10 cellular contexts compared by ENCODE assay signal in the genomic region with DNA sequence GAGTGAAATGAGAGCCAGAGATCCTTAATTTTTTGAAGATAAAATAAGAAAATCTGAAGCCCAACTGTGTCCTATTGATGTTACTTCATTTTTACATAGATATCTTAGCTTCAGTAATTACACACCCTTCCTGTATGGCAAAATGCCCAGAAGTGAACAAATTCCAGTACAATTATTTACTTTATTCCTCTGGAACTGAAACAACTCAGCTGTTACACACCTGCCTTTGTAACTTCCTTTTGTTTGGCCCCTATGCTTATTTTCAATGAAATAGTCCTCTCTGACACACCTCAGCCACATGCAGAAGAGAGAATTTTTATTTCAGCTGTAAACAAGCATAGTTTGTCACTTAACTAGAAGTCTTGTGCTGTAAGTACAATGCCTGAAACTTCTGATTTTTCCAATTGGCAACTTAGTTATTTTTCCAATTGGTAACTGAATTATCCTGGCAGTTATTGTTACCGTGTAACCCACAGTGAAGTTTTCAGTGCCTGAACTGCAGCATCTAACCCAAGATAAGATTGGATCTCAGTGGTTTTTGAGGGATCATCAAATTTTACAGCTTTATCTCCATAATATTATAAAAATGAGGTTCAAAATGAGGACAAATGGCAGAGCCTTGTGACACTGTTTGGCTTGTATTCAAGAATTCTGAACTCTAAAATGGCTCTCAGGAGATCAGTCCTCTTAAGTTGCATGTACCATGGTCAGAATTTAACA.
DNase-seq lines count a peak whose midpoint lies in the region; ATAC-seq, FAIRE-seq and TF ChIP-seq lines count a peak whose summit lies in the region.
"Had no signal": no experiment of that assay in that cellular context is flagged by ENCODE, and none has a peak within 500 bp of the region (broad histone marks: within the 10 kb centered on the region; RNA-seq: fewer than 3 reads in every experiment).

No MANE protein-coding gene starts in this region.

- no peaks in the 10 kb centered on the region for H3K27me3 ChIP-seq in prostate gland (replicated peaks; ENCODE audit: insufficient read depth)
- H3K27me3 ChIP-seq in HAP-1 (ENCODE audit: low read depth) = no peaks in the 10 kb centered on the region
- H3K27me3 ChIP-seq in H7 (ENCODE audit: control insufficient read depth, insufficient read depth, low read length) = no peaks in the 10 kb centered on the region
- H3K27me3 ChIP-seq: adrenal gland had no signal

- in situ Hi-C loops in HAP-1 (cut with MboI; ENCODE audit: low sequenced_read_pairs) = no loop called here

- TF ChIP-seq POLR2A in H54 (IDR thresholded peaks at IDR 0.05; ENCODE audit: low read depth, low read length) (no peak), prostate gland (IDR thresholded peaks at IDR 0.05) (no peak)

- FAIRE-seq in H54 (lab: Jason Lieb, UNC) = peak; percentile 91

- H3K9me3 ChIP-seq in prostate gland (no peaks in the 10 kb centered on the region), HAP-1 (no peaks in the 10 kb centered on the region)
- H3K9me3 ChIP-seq: adrenal gland had no signal

- H3K4me3 ChIP-seq in prostate gland = no peak overlapping the region
- H3K4me3 ChIP-seq in HAP-1 = no peak overlapping the region
- no peak overlapping the region for H3K4me3 ChIP-seq in H7 (ENCODE audit: insufficient read depth, low read depth, low read length)
- H3K4me3 ChIP-seq: adrenal gland had no signal

- 21% methylated on average over 1 of the region's 1 CpG for WGBS in prostate gland

- H3K27ac ChIP-seq in prostate gland = peak overlapping the region; percentile 9 to 25

- DNase-seq in H54 (ENCODE audit: insufficient read length, low spot score) = no peak
- DNase-seq in NCI-H774 (lab: John Stamatoyannopoulos, UW) = peak; percentile 73
- peak; percentile 77 for DNase-seq in prostate gland (ENCODE audit: low spot score)
- no peak for DNase-seq in HAP-1 (ENCODE audit: low spot score in 2 of 2)
- no peak for DNase-seq in activated CD4-positive, alpha-beta T cell treated with anti-CD3 and anti-CD28 coated beads for 1 hour
- no peak for DNase-seq in H7
- DNase-seq: NCI-H526 had no signal

- no peak for TF ChIP-seq CTCF in prostate gland (IDR thresholded peaks at IDR 0.05)

- H3K36me3 ChIP-seq in prostate gland (no peaks in the 10 kb centered on the region), HAP-1 (replicated peaks) (no peaks in the 10 kb centered on the region), H7 (replicated peaks; ENCODE audit: control insufficient read depth, insufficient read depth, low read length) (no peaks in the 10 kb centered on the region; the same call in 1 of the 2 replicates)
- H3K36me3 ChIP-seq: adrenal gland had no signal

- ATAC-seq in esophagus mucosa = peak; percentile 85
- no peak for ATAC-seq in GM21786 (IDR thresholded peaks at IDR 0.05; ENCODE audit: unreplicated experiment)

- intact Hi-C loops in prostate gland (cut with DNase I) = no loop called here

- H3K4me1 ChIP-seq in prostate gland (replicated peaks) = no peaks in the 10 kb centered on the region
- peaks cover 4% of the 10 kb centered on the region; the same call in 1 of the 2 replicates for H3K4me1 ChIP-seq in HAP-1

Comparison
In these comparisons a context has a peak if more than half of its experiments do, and no peak if none do; other contexts are left out.
1. DNase-seq: peak in NCI-H774 (single experiment) and prostate gland (single experiment); none in H54 (single experiment), HAP-1 (0 of 2), activated CD4-positive, alpha-beta T cell treated with anti-CD3 and anti-CD28 coated beads for 1 hour (single experiment) and H7 (single experiment).